Comparison of ENCODE assay signal across 8 cellular contexts in genomic region chr3:150408232-150409124, GRCh38. TPM values are rescaled to one million over a fixed set of nuclear protein-coding genes. Genes with fewer than 3 reads are reported as not detected.
DNase-seq lines count a peak whose midpoint lies in the region; ATAC-seq and TF ChIP-seq lines count a peak whose summit lies in the region.

Gene TSC22D2 (plus strand): TSS chr3:150408298. CDS start chr3:150409351, 1,053 bp downstream.

- peak within 1 kb of the TSS; percentile 98 to 100 (median 100) for H3K27ac ChIP-seq in upper lobe of left lung

- H3K36me3 ChIP-seq in adipocyte (ENCODE audit: control insufficient read depth, insufficient read depth, low read length, severe bottlenecking) (peaks cover 6% of the 10 kb centered on the region), upper lobe of left lung (no peaks in the 10 kb centered on the region)

- H3K9ac ChIP-seq in adipocyte (ENCODE audit: low read length) = peak within 1 kb of the TSS; percentile 92

- intact Hi-C loops in cardiac septum (cut with DNase I) (loop anchor here (2.0 to 5.0 kb wide), 6 partner anchors 38 to 438 kb away; partner anchors contain the start of genes EIF2A, PFN2 and SERP1), posterior vena cava (cut with DNase I) (no loop called here)

- TF ChIP-seq CTCF in GM12875 (IDR thresholded peaks at IDR 0.05; ENCODE audit: borderline replicate concordance, insufficient read depth, low read depth, low read length) (no peak), upper lobe of left lung (IDR thresholded peaks at IDR 0.05) (peak in 5 of 6 experiments; percentile 6 to 61 (median 46))

- 0% methylated on average over 14 to 92 of the region's 100 CpGs for WGBS in upper lobe of left lung, 2 donors

- peak in 1 of 4 donors; percentile 73 for TF ChIP-seq EP300 in upper lobe of left lung (IDR thresholded peaks at IDR 0.05)

- H3K27me3 ChIP-seq in adipocyte (replicated peaks; ENCODE audit: control insufficient read depth, insufficient read depth, low read length) = no peaks in the 10 kb centered on the region
- no peaks in the 10 kb centered on the region for H3K27me3 ChIP-seq in upper lobe of left lung

- peaks cover 23% of the 10 kb centered on the region for H3K4me1 ChIP-seq in adipocyte (ENCODE audit: control insufficient read depth, insufficient read depth, low read length)
- H3K4me1 ChIP-seq in upper lobe of left lung = peaks cover 4 to 40% (median 9%) of the 10 kb centered on the region in 4 donors

- TF ChIP-seq POLR2A in upper lobe of left lung (IDR thresholded peaks at IDR 0.05) = peak; percentile 58 to 99 (median 96)

- H3K9me3 ChIP-seq in adipocyte (ENCODE audit: control insufficient read depth, low read length) = no peaks in the 10 kb centered on the region
- H3K9me3 ChIP-seq in upper lobe of left lung = no peaks in the 10 kb centered on the region

- peak; percentile 55 for ATAC-seq in HG02623 (IDR thresholded peaks at IDR 0.05; ENCODE audit: unreplicated experiment)
- ATAC-seq in upper lobe of left lung (ENCODE audit: low FRiP score in 2 of 2) = peak; percentile 89 to 94

- DNase-seq in NCI-H1092 (lab: John Stamatoyannopoulos, UW) = peak; percentile 92
- peak; percentile 85 for DNase-seq in T follicular helper cell (ENCODE audit: low read depth)
- DNase-seq in adipocyte (ENCODE audit: low read depth) = peak; percentile 97
- peak; percentile 98 for DNase-seq in cardiac septum (ENCODE audit: low spot score)
- peak; percentile 99 for DNase-seq in posterior vena cava (ENCODE audit: low spot score)
- DNase-seq in upper lobe of left lung = peak; percentile 93 to 100

- H3K4me3 ChIP-seq in GM12875 (ENCODE audit: low read depth, low read length) (peak within 1 kb of the TSS; percentile 78), adipocyte (ENCODE audit: low read length) (peak within 1 kb of the TSS; percentile 97), upper lobe of left lung (peak within 1 kb of the TSS; percentile 75 to 90 (median 82))

RNA-seq across cellular contexts. Expression of gene TSC22D2, which starts in this region (rescaled TPM):
- total RNA-seq in cardiac septum = 66.0 TPM
- total RNA-seq in posterior vena cava = 10 to 100 TPM; 41.8 to 68.1 TPM
- 10 to 100 TPM; 18.3 to 31.4 (median 25.5) TPM for total RNA-seq in upper lobe of left lung

Comparison
In these comparisons a context has a peak if more than half of its experiments do, and no peak if none do; other contexts are left out.
1. Peak in every context shown above with its lines: DNase-seq, ATAC-seq, H3K4me3 ChIP-seq and H3K27ac ChIP-seq.